In genomic region chr15:54660356-54660755, GRCh38 we compare ENCODE assay signal across 26 cellular contexts.
DNase-seq lines count a peak whose midpoint lies in the region; ATAC-seq and TF ChIP-seq lines count a peak whose summit lies in the region.
"Had no signal": no experiment of that assay in that cellular context is flagged by ENCODE, and none has a peak within 500 bp of the region (broad histone marks: within the 10 kb centered on the region; RNA-seq: fewer than 3 reads in every experiment).

No MANE protein-coding gene starts in this region.

- H3K27ac ChIP-seq in BLaER1 (no peak overlapping the region), RWPE2 (ENCODE audit: poor library complexity, severe bottlenecking) (no peak overlapping the region), foreskin keratinocyte (no peak overlapping the region), smooth muscle cell (ENCODE audit: low read depth) (no peak overlapping the region)
- H3K27ac ChIP-seq: KMS-11, Peyer's patch, SJCRH30 had no signal

- H3K4me2 ChIP-seq in BLaER1 (peak overlapping the region; percentile 25), smooth muscle cell (no peak overlapping the region)
- H3K4me2 ChIP-seq: KMS-11 had no signal

- no peak overlapping the region for H3K4me3 ChIP-seq in BLaER1
- no peak overlapping the region for H3K4me3 ChIP-seq in RWPE2 (ENCODE audit: severe bottlenecking)
- H3K4me3 ChIP-seq in smooth muscle cell: no peak overlapping the region
- H3K4me3 ChIP-seq: Peyer's patch, SJCRH30 had no signal

- H3F3A ChIP-seq in smooth muscle cell (ENCODE audit: low read depth): no peaks in the 10 kb centered on the region

- H3K79me2 ChIP-seq in smooth muscle cell (ENCODE audit: low read depth): no peaks in the 10 kb centered on the region

- WGBS in smooth muscle cell (ENCODE audit: low lambda C conversion rate): 47% methylated on average over 5 of the region's 5 CpGs

- TF ChIP-seq CTCF in RWPE2 (IDR thresholded peaks at IDR 0.05; ENCODE audit: poor library complexity, severe bottlenecking) (no peak), foreskin keratinocyte (conservative IDR thresholded peaks at IDR 0.05) (no peak), smooth muscle cell (IDR thresholded peaks at IDR 0.05; ENCODE audit: borderline replicate concordance, insufficient read depth, poor library complexity, severe bottlenecking) (no peak)

- ATAC-seq in RWPE2 (ENCODE audit: low read depth) (peak; percentile 35; the same call in 1 of the 3 replicates), foreskin keratinocyte (peak; percentile 15), HG03342 (IDR thresholded peaks at IDR 0.05; ENCODE audit: unreplicated experiment) (no peak), GM19467 (IDR thresholded peaks at IDR 0.05; ENCODE audit: unreplicated experiment) (no peak), GM21526 (IDR thresholded peaks at IDR 0.05; ENCODE audit: low FRiP score, unreplicated experiment) (no peak)
- ATAC-seq: Right ventricle myocardium inferior had no signal

- H4K20me1 ChIP-seq in BLaER1 (no peaks in the 10 kb centered on the region), smooth muscle cell (ENCODE audit: low read depth) (no peaks in the 10 kb centered on the region)

- H2AFZ ChIP-seq in smooth muscle cell (ENCODE audit: low read depth): no peak overlapping the region

- H3K9me3 ChIP-seq in BLaER1: no peaks in the 10 kb centered on the region; the same call in 1 of the 2 replicates
- no peaks in the 10 kb centered on the region for H3K9me3 ChIP-seq in RWPE2 (ENCODE audit: severe bottlenecking)
- no peaks in the 10 kb centered on the region for H3K9me3 ChIP-seq in smooth muscle cell (replicated peaks; ENCODE audit: low read depth)
- H3K9me3 ChIP-seq: Peyer's patch, SJCRH30 had no signal

- no peaks in the 10 kb centered on the region for H3K36me3 ChIP-seq in BLaER1
- H3K36me3 ChIP-seq in RWPE2 (ENCODE audit: low read depth): no peaks in the 10 kb centered on the region
- no peaks in the 10 kb centered on the region for H3K36me3 ChIP-seq in smooth muscle cell (ENCODE audit: low read depth)
- H3K36me3 ChIP-seq: Peyer's patch, SJCRH30 had no signal

- H3K9ac ChIP-seq in BLaER1 (no peak overlapping the region), smooth muscle cell (ENCODE audit: low read depth) (no peak overlapping the region)
- H3K9ac ChIP-seq: KMS-11 had no signal

- H3K27me3 ChIP-seq in BLaER1 (no peaks in the 10 kb centered on the region), RWPE2 (ENCODE audit: insufficient read depth, poor library complexity, severe bottlenecking) (peaks cover 5% of the 10 kb centered on the region), foreskin keratinocyte (no peaks in the 10 kb centered on the region), smooth muscle cell (ENCODE audit: low read depth) (no peaks in the 10 kb centered on the region)
- H3K27me3 ChIP-seq: Peyer's patch, SJCRH30 had no signal

- peak; percentile 82 for DNase-seq in HT1080 (ENCODE audit: low read depth)
- DNase-seq in RWPE2 (ENCODE audit: low spot score): no peak
- DNase-seq in foreskin keratinocyte: no peak
- no peak for DNase-seq in smooth muscle cell (lab: John Stamatoyannopoulos, UW; ENCODE audit: unreplicated experiment)
- DNase-seq: C1 segment of cervical spinal cord; CD4-positive, alpha-beta memory T cell; COR-L47; DMS79; EL; GDM1; HCEC 1CT; NCI-H1105 treated with DMSO at 0.1 percent for 48 hours; NCI-H146; NCI-H1930; NCI-H2107; NCI-H446; NCI-H524 treated with DMSO at 0.1 percent for 48 hours; OCI-M1; Peyer's patch; SJCRH30 had no signal

- H3K4me1 ChIP-seq in BLaER1 (peaks cover 20% of the 10 kb centered on the region), RWPE2 (ENCODE audit: insufficient read depth, poor library complexity, severe bottlenecking) (no peaks in the 10 kb centered on the region), foreskin keratinocyte (no peaks in the 10 kb centered on the region), smooth muscle cell (ENCODE audit: low read depth) (no peaks in the 10 kb centered on the region)
- H3K4me1 ChIP-seq: Peyer's patch, SJCRH30 had no signal

Comparison
In these comparisons a context has a peak if more than half of its experiments do, and no peak if none do; other contexts are left out.
1. ATAC-seq: peak in RWPE2 (single experiment) and foreskin keratinocyte (single experiment); none in HG03342 (single experiment), GM19467 (single experiment) and GM21526 (single experiment).